Comparison of ENCODE assay signal across 13 cellular contexts in genomic region chr12:3931206-3931605, GRCh38.
"Had no signal": no experiment of that assay in that cellular context is flagged by ENCODE, and none has a peak within 500 bp of the region (broad histone marks: within the 10 kb centered on the region; RNA-seq: fewer than 3 reads in every experiment).

No MANE protein-coding gene starts in this region.

- H3K9me3 ChIP-seq: colonic mucosa, esophagus muscularis mucosa had no signal

- H3K9me3 Mint-ChIP-seq: activated naive CD4-positive, alpha-beta T cell treated with anti-CD3 and anti-CD28 coated beads, Interleukin-2, amount 50 U/mL, for 24 hours; activated T-helper 1 cell treated with anti-CD3 and anti-CD28 coated beads, Interleukin-12 subunit alpha, Interleukin-12 subunit beta, Interleukin-2, Interleukin-4 antibody, amounts not matched to agents 30 ng/mL and 10 ng/mL and 1 ng/mL, durations not matched to agents 14 hours and 24 hours and 36 hours; stimulated activated memory B cell treated with anti-CD40 and anti-IgM and Interleukin-4, amounts not matched to agents 10 μg/mL and 1 μg/mL and 100 μg/mL, for 72 hours had no signal

- H3K4me3 Mint-ChIP-seq: activated CD8-positive, alpha-beta memory T cell treated with anti-CD3 and anti-CD28 coated beads, Interleukin-2, amount 10 ng/mL, durations not matched to agents 7 days and 5 days; activated naive CD4-positive, alpha-beta T cell treated with anti-CD3 and anti-CD28 coated beads, Interleukin-2, amount 50 U/mL, for 24 hours; activated T-helper 1 cell treated with anti-CD3 and anti-CD28 coated beads, Interleukin-12 subunit alpha, Interleukin-12 subunit beta, Interleukin-2, Interleukin-4 antibody, amounts not matched to agents 30 ng/mL and 10 ng/mL and 1 ng/mL, durations not matched to agents 14 hours and 24 hours and 36 hours; stimulated activated memory B cell treated with anti-CD40 and anti-IgM and Interleukin-4, amounts not matched to agents 10 μg/mL and 1 μg/mL and 100 μg/mL, for 72 hours had no signal

- DNase-seq: activated CD4-positive, alpha-beta T cell treated with anti-CD3 and anti-CD28 coated beads, Interleukin-2, amount 50 U/mL, for 4 hours; activated CD4-positive, CD25-positive, alpha-beta regulatory T cell; activated CD8-positive, alpha-beta memory T cell treated with anti-CD3 and anti-CD28 coated beads, Interleukin-2, amount 10 ng/mL, durations not matched to agents 7 days and 5 days; caudate nucleus; colonic mucosa; islet precursor cell; mammary epithelial cell had no signal

- H3K4me1 ChIP-seq: colonic mucosa, esophagus muscularis mucosa had no signal

- H3K36me3 Mint-ChIP-seq: activated CD8-positive, alpha-beta memory T cell treated with anti-CD3 and anti-CD28 coated beads, Interleukin-2, amount 10 ng/mL, durations not matched to agents 7 days and 5 days; activated naive CD4-positive, alpha-beta T cell treated with anti-CD3 and anti-CD28 coated beads, Interleukin-2, amount 50 U/mL, for 24 hours; stimulated activated memory B cell treated with anti-CD40 and anti-IgM and Interleukin-4, amounts not matched to agents 10 μg/mL and 1 μg/mL and 100 μg/mL, for 72 hours had no signal

- H3K27ac ChIP-seq: colonic mucosa, esophagus muscularis mucosa, hepatocyte had no signal

- H3K27me3 ChIP-seq: colonic mucosa, hepatocyte had no signal

- H3K36me3 ChIP-seq: colonic mucosa, esophagus muscularis mucosa had no signal

- ATAC-seq: activated CD8-positive, alpha-beta memory T cell treated with anti-CD3 and anti-CD28 coated beads, Interleukin-2, amount 10 ng/mL, durations not matched to agents 7 days and 5 days; left lobe of liver; stimulated activated memory B cell treated with anti-CD40 and anti-IgM and Interleukin-4, amounts not matched to agents 10 μg/mL and 1 μg/mL and 100 μg/mL, for 72 hours had no signal

- H3K27ac Mint-ChIP-seq: activated CD8-positive, alpha-beta memory T cell treated with anti-CD3 and anti-CD28 coated beads, Interleukin-2, amount 10 ng/mL, durations not matched to agents 7 days and 5 days; activated naive CD4-positive, alpha-beta T cell treated with anti-CD3 and anti-CD28 coated beads, Interleukin-2, amount 50 U/mL, for 24 hours; activated T-helper 1 cell treated with anti-CD3 and anti-CD28 coated beads, Interleukin-12 subunit alpha, Interleukin-12 subunit beta, Interleukin-2, Interleukin-4 antibody, amounts not matched to agents 30 ng/mL and 10 ng/mL and 1 ng/mL, durations not matched to agents 14 hours and 24 hours and 36 hours; stimulated activated memory B cell treated with anti-CD40 and anti-IgM and Interleukin-4, amounts not matched to agents 10 μg/mL and 1 μg/mL and 100 μg/mL, for 72 hours had no signal

- H3K27me3 Mint-ChIP-seq: activated naive CD4-positive, alpha-beta T cell treated with anti-CD3 and anti-CD28 coated beads, Interleukin-2, amount 50 U/mL, for 24 hours had no signal

- H3K4me3 ChIP-seq: colonic mucosa, esophagus muscularis mucosa, hepatocyte had no signal
